Comparison of ENCODE assay signal across 9 cellular contexts in genomic region chr6:154500769-154501171, GRCh38. TPM values are rescaled to one million over a fixed set of nuclear protein-coding genes. Genes with fewer than 3 reads are reported as not detected.
DNase-seq lines count a peak whose midpoint lies in the region; ATAC-seq and TF ChIP-seq lines count a peak whose summit lies in the region.
"Had no signal": no experiment of that assay in that cellular context is flagged by ENCODE, and none has a peak within 500 bp of the region (broad histone marks: within the 10 kb centered on the region; RNA-seq: fewer than 3 reads in every experiment).

No MANE protein-coding gene starts in this region.

- peaks cover 12% of the 10 kb centered on the region for H3K4me1 Mint-ChIP-seq in progenitor cell of endocrine pancreas (ENCODE audit: low read depth)
- H3K4me1 Mint-ChIP-seq in activated CD8-positive, alpha-beta T cell treated with anti-CD3 and anti-CD28 coated beads, Interleukin-2, amount 10 ng/mL, durations not matched to agents 7 days and 5 days (ENCODE audit: low read depth), result no peaks in the 10 kb centered on the region

- no peak for ATAC-seq in activated CD8-positive, alpha-beta T cell treated with anti-CD3 and anti-CD28 coated beads, Interleukin-2, amount 10 ng/mL, durations not matched to agents 7 days and 5 days
- no peak for ATAC-seq in psoas muscle

- H3F3A ChIP-seq in PC-9 (ENCODE audit: insufficient read depth, low read depth), result no peaks in the 10 kb centered on the region

- H3K27ac ChIP-seq in PC-9 (no peak overlapping the region), fibroblast of lung (ENCODE audit: insufficient read depth, low read length) (no peak overlapping the region), psoas muscle (no peak overlapping the region)

- no TSS peak for BruUV-seq in PC-9 (replicated peaks; lab: Mats Ljungman, UMichigan)

- H3K4me2 ChIP-seq in PC-9 (no peak overlapping the region), fibroblast of lung (ENCODE audit: extremely low read depth, insufficient read depth, low read length) (no peak overlapping the region)

- H3K9ac ChIP-seq in fibroblast of lung (ENCODE audit: insufficient read depth, low read length), result no peak overlapping the region

- no peak overlapping the region for H3K4me3 Mint-ChIP-seq in progenitor cell of endocrine pancreas (ENCODE audit: low read depth)
- no peak overlapping the region for H3K4me3 Mint-ChIP-seq in activated CD8-positive, alpha-beta T cell treated with anti-CD3 and anti-CD28 coated beads, Interleukin-2, amount 10 ng/mL, durations not matched to agents 7 days and 5 days
- H3K4me3 Mint-ChIP-seq: activated naive CD4-positive, alpha-beta T cell treated with anti-CD3 and anti-CD28 coated beads for 36 hours had no signal

- POLR2A ChIA-PET in PC-9 (lab: Charles Lee; ENCODE audit: unreplicated experiment), result no interaction called here
- POLR2A ChIA-PET in activated CD8-positive, alpha-beta T cell treated with anti-CD3 and anti-CD28 coated beads, Interleukin-2, amount 10 ng/mL, durations not matched to agents 7 days and 5 days (lab: Charles Lee), result no interaction called here

- no peak overlapping the region for H3K27ac Mint-ChIP-seq in progenitor cell of endocrine pancreas
- no peak overlapping the region for H3K27ac Mint-ChIP-seq in activated CD8-positive, alpha-beta T cell treated with anti-CD3 and anti-CD28 coated beads, Interleukin-2, amount 10 ng/mL, durations not matched to agents 7 days and 5 days
- H3K27ac Mint-ChIP-seq: activated naive CD4-positive, alpha-beta T cell treated with anti-CD3 and anti-CD28 coated beads for 36 hours had no signal

- no peaks in the 10 kb centered on the region for H3K9me3 Mint-ChIP-seq in progenitor cell of endocrine pancreas (ENCODE audit: low read depth)
- H3K9me3 Mint-ChIP-seq in activated CD8-positive, alpha-beta T cell treated with anti-CD3 and anti-CD28 coated beads, Interleukin-2, amount 10 ng/mL, durations not matched to agents 7 days and 5 days (ENCODE audit: insufficient read depth), result no peaks in the 10 kb centered on the region
- H3K9me3 Mint-ChIP-seq: activated naive CD4-positive, alpha-beta T cell treated with anti-CD3 and anti-CD28 coated beads for 36 hours had no signal

- H3K27me3 ChIP-seq in PC-9 (ENCODE audit: insufficient read depth, low read depth), result no peaks in the 10 kb centered on the region
- H3K27me3 ChIP-seq in fibroblast of lung (ENCODE audit: control insufficient read depth, insufficient read depth, low read length), result no peaks in the 10 kb centered on the region
- no peaks in the 10 kb centered on the region for H3K27me3 ChIP-seq in psoas muscle (ENCODE audit: insufficient read depth in 3 of 3, low read length in 2 of 3)

- DNase-seq in GM13977 (ENCODE audit: low spot score) (no peak), PC-9 (no peak), fibroblast of lung (ENCODE audit: low read depth in 2 of 2) (no peak), progenitor cell of endocrine pancreas (ENCODE audit: low spot score, unreplicated experiment) (no peak), NCI-H2081 (lab: John Stamatoyannopoulos, UW) (no peak), psoas muscle (no peak), D341Med (ENCODE audit: low spot score) (no peak)
- no peak for DNase-seq in activated CD8-positive, alpha-beta T cell treated with anti-CD3 and anti-CD28 coated beads, Interleukin-2, amount 10 ng/mL, durations not matched to agents 7 days and 5 days
- DNase-seq: activated naive CD4-positive, alpha-beta T cell treated with anti-CD3 and anti-CD28 coated beads for 36 hours had no signal

- H3K79me2 ChIP-seq in PC-9 (ENCODE audit: low read depth) (no peaks in the 10 kb centered on the region), fibroblast of lung (ENCODE audit: control insufficient read depth, insufficient read depth, low read length) (peaks cover 38% of the 10 kb centered on the region)

- CTCF ChIA-PET in PC-9 (lab: Charles Lee), result interaction anchor here (0.6 to 0.8 kb wide), 2 partner anchors 28 to 54 kb away, joined by 3 to 10 read pairs; no protein-coding TSS in a partner anchor
- CTCF ChIA-PET in activated CD8-positive, alpha-beta T cell treated with anti-CD3 and anti-CD28 coated beads, Interleukin-2, amount 10 ng/mL, durations not matched to agents 7 days and 5 days (lab: Charles Lee), result no interaction called here

- H3K4me3 ChIP-seq in PC-9, result no peak overlapping the region
- H3K4me3 ChIP-seq in fibroblast of lung (replicated peaks in 1 of 4; ENCODE audit: control extremely low read depth in 1 of 4, insufficient read depth in 1 of 4, low read depth in 3 of 4, low read length in 4 of 4), result no peak overlapping the region
- no peak overlapping the region for H3K4me3 ChIP-seq in psoas muscle

- no peaks in the 10 kb centered on the region for H3K9me2 ChIP-seq in PC-9 (ENCODE audit: insufficient read depth)

- H4K20me1 ChIP-seq in PC-9 (ENCODE audit: insufficient read depth) (no peaks in the 10 kb centered on the region), fibroblast of lung (ENCODE audit: control insufficient read depth, extremely low read depth, insufficient read depth, low read length) (no peaks in the 10 kb centered on the region)

- peaks cover 6% of the 10 kb centered on the region for H3K36me3 Mint-ChIP-seq in progenitor cell of endocrine pancreas (ENCODE audit: insufficient read depth)
- no peaks in the 10 kb centered on the region for H3K36me3 Mint-ChIP-seq in activated CD8-positive, alpha-beta T cell treated with anti-CD3 and anti-CD28 coated beads, Interleukin-2, amount 10 ng/mL, durations not matched to agents 7 days and 5 days (ENCODE audit: low read depth)

- H3K4me1 ChIP-seq in PC-9 (replicated peaks; ENCODE audit: insufficient read depth), result no peaks in the 10 kb centered on the region
- H3K4me1 ChIP-seq in fibroblast of lung (ENCODE audit: control insufficient read depth, extremely low read depth, insufficient read depth, low read length), result no peaks in the 10 kb centered on the region
- peaks cover 6% of the 10 kb centered on the region for H3K4me1 ChIP-seq in psoas muscle

- H3K9me3 ChIP-seq in PC-9 (ENCODE audit: insufficient read depth, low read depth) (no peaks in the 10 kb centered on the region), fibroblast of lung (ENCODE audit: control insufficient read depth, insufficient read depth, low read depth, low read length) (no peaks in the 10 kb centered on the region), psoas muscle (no peaks in the 10 kb centered on the region)

- TF ChIP-seq CTCF in GM13977 (IDR thresholded peaks at IDR 0.05; ENCODE audit: extremely low read depth, insufficient read depth, missing control alignments) (peak; percentile 36), PC-9 (conservative IDR thresholded peaks at IDR 0.05) (peak; percentile 50; the same call in 1 of the 2 replicates), fibroblast of lung (conservative IDR thresholded peaks at IDR 0.05 in 1 of 2, IDR thresholded peaks at IDR 0.05 in 1 of 2; ENCODE audit: low read depth in 1 of 2, low read length in 2 of 2) (peak; percentile 50 to 55), progenitor cell of endocrine pancreas (IDR thresholded peaks at IDR 0.05; ENCODE audit: unreplicated experiment) (peak; percentile 44), psoas muscle (IDR thresholded peaks at IDR 0.05) (no peak)

- H2AFZ ChIP-seq in PC-9, result no peak overlapping the region
- no peak overlapping the region for H2AFZ ChIP-seq in fibroblast of lung (ENCODE audit: low read length)

- 54 to 64% (median 61%) methylated on average over 3 of the region's 3 CpGs for WGBS in psoas muscle, 3 donors

- H3K36me3 ChIP-seq in PC-9 (ENCODE audit: low read depth) (no peaks in the 10 kb centered on the region), fibroblast of lung (ENCODE audit: control insufficient read depth, insufficient read depth, low read length) (no peaks in the 10 kb centered on the region), psoas muscle (ENCODE audit: insufficient read depth in 1 of 2, low read depth in 1 of 2) (no peaks in the 10 kb centered on the region)

- intact Hi-C loops in PC-9 (cut with micrococcal nuclease; ENCODE audit: unreplicated experiment), result no loop called here
- intact Hi-C loops in psoas muscle (cut with DNase I), result no loop called here

- in situ Hi-C loops in GM13977 (cut with MboI; ENCODE audit: low pct_unique_long_range_greater_than_20kb, low sequenced_read_pairs, unreplicated experiment), result no loop called here

- H3K27me3 Mint-ChIP-seq in progenitor cell of endocrine pancreas, result no peaks in the 10 kb centered on the region
- H3K27me3 Mint-ChIP-seq in activated CD8-positive, alpha-beta T cell treated with anti-CD3 and anti-CD28 coated beads, Interleukin-2, amount 10 ng/mL, durations not matched to agents 7 days and 5 days (ENCODE audit: low read depth), result peaks cover 5% of the 10 kb centered on the region

RNA-seq across cellular contexts. Expression of gene CNKSR3, which starts 9.7 kb away (rescaled TPM):
- 3.4 and 4.7 TPM in 2 replicates for total RNA-seq in PC-9 (2021)
- 3.9 and 14.0 TPM in 2 replicates for total RNA-seq in fibroblast of lung
- 5.5 and 9.7 TPM in 2 replicates for polyA plus RNA-seq in fibroblast of lung
- polyA plus RNA-seq in fibroblast of lung (2012), result 10.6 and 17.7 TPM in 2 replicates
- 6.1 and 17.4 TPM in 2 replicates for polyA minus RNA-seq in fibroblast of lung (ENCODE audit: low replicate concordance)
- total RNA-seq in progenitor cell of endocrine pancreas, result 17.3 and 20.3 TPM in 2 replicates
- not detected for total RNA-seq in activated CD8-positive, alpha-beta T cell treated with anti-CD3 and anti-CD28 coated beads, Interleukin-2, amount 10 ng/mL, durations not matched to agents 7 days and 5 days
- total RNA-seq in psoas muscle, result 1 to 10 TPM; 2.2 to 4.7 (median 3.2) TPM
- polyA plus RNA-seq in psoas muscle, result 1 to 10 TPM in 2 of 3 donors, under 1 TPM in 1; 0.90 to 2.8 (median 1.1) TPM
